Comparison of ENCODE assay signal across 25 cellular contexts in genomic region chr3:114644372-114644771, GRCh38.
DNase-seq lines count a peak whose midpoint lies in the region; ATAC-seq, FAIRE-seq and TF ChIP-seq lines count a peak whose summit lies in the region.
"Had no signal": no experiment of that assay in that cellular context is flagged by ENCODE, and none has a peak within 500 bp of the region (broad histone marks: within the 10 kb centered on the region; RNA-seq: fewer than 3 reads in every experiment).

No MANE protein-coding gene starts in this region.

- peak; percentile 51 for DNase-seq in ELR (ENCODE audit: low read depth)
- peak; percentile 84 for DNase-seq in LHCN-M2 (ENCODE audit: low read depth)
- peak; percentile 40 for DNase-seq in bronchial epithelial cell (ENCODE audit: low read depth)
- DNase-seq in myocyte (ENCODE audit: low read depth) = peak; percentile 78
- no peak for DNase-seq in activated effector memory CD4-positive, alpha-beta T cell treated with Interleukin-2 at 50 U/mL for 16 hours
- no peak for DNase-seq in T1000 (lab: John Stamatoyannopoulos, UW)
- DNase-seq: 8988T; Caco-2; CD4-positive, alpha-beta memory T cell; DMS 273 treated with DMSO at 0.1 percent for 48 hours; DMS79 treated with DMSO at 0.1 percent for 48 hours; GOT3; KBM-7; NCI-H1092 treated with DMSO at 0.1 percent for 48 hours; NCI-H1436 treated with DMSO at 0.1 percent for 48 hours; NCI-H1930; NCI-H2227 treated with DMSO at 0.1 percent for 48 hours; NCI-H510A treated with DMSO at 0.1 percent for 48 hours; NCI-H774; Peyer's patch had no signal

- H3K36me3 ChIP-seq in bronchial epithelial cell (ENCODE audit: control insufficient read depth, insufficient read depth, low read length) = no peaks in the 10 kb centered on the region
- H3K36me3 ChIP-seq: BLaER1 treated with 17β-estradiol and CSF1 and Interleukin-3, amounts not matched to agents 10 nM and 100 nM; Peyer's patch had no signal

- ATAC-seq in HG03439 (IDR thresholded peaks at IDR 0.05; ENCODE audit: unreplicated experiment) = no peak
- ATAC-seq in GM19023 (IDR thresholded peaks at IDR 0.05; ENCODE audit: unreplicated experiment) = no peak
- ATAC-seq: GM12878, HepG2 had no signal

- TF ChIP-seq CTCF in bronchial epithelial cell (IDR thresholded peaks at IDR 0.05; ENCODE audit: insufficient read depth, low read length, severe bottlenecking) = no peak

- no peaks in the 10 kb centered on the region for H3K27me3 ChIP-seq in bronchial epithelial cell (ENCODE audit: control insufficient read depth, insufficient read depth, low read length)
- H3K27me3 ChIP-seq: BLaER1 treated with 17β-estradiol and CSF1 and Interleukin-3, amounts not matched to agents 10 nM and 100 nM; Peyer's patch had no signal

- FAIRE-seq in bronchial epithelial cell (lab: Jason Lieb, UNC) = no peak
- FAIRE-seq: GM12878, HepG2 had no signal

- H3K4me3 ChIP-seq in bronchial epithelial cell (ENCODE audit: low read depth, low read length) = no peak overlapping the region
- H3K4me3 ChIP-seq: BLaER1 treated with 17β-estradiol and CSF1 and Interleukin-3, amounts not matched to agents 10 nM and 100 nM; GM12878; Peyer's patch had no signal

Comparison
In these comparisons a context has a peak if more than half of its experiments do, and no peak if none do; other contexts are left out.
1. DNase-seq: peak in ELR (single experiment), LHCN-M2 (single experiment), bronchial epithelial cell (single experiment) and myocyte (single experiment); none in activated effector memory CD4-positive, alpha-beta T cell treated with Interleukin-2 at 50 U/mL for 16 hours (single experiment) and T1000 (single experiment).